In genomic region chr16:48335961-48336360, GRCh38 we compare ENCODE assay signal across 23 cellular contexts. TPM values are rescaled to one million over a fixed set of nuclear protein-coding genes. Genes with fewer than 3 reads are reported as not detected.
DNase-seq lines count a peak whose midpoint lies in the region; ATAC-seq, FAIRE-seq and TF ChIP-seq lines count a peak whose summit lies in the region.
"Had no signal": no experiment of that assay in that cellular context is flagged by ENCODE, and none has a peak within 500 bp of the region (broad histone marks: within the 10 kb centered on the region; RNA-seq: fewer than 3 reads in every experiment).

No MANE protein-coding gene starts in this region.

- H3K4me1 Mint-ChIP-seq in activated T-cell treated with anti-CD3 and anti-CD28 coated beads, Interleukin-2, amount 50 U/mL, for 24 hours (ENCODE audit: low read depth): peaks cover 14% of the 10 kb centered on the region
- H3K4me1 Mint-ChIP-seq in type B pancreatic cell (ENCODE audit: unreplicated experiment): peaks cover 6% of the 10 kb centered on the region

- peaks cover 80% of the 10 kb centered on the region for H3K36me3 Mint-ChIP-seq in activated T-cell treated with anti-CD3 and anti-CD28 coated beads, Interleukin-2, amount 50 U/mL, for 24 hours (ENCODE audit: low read depth)
- peaks cover 56% of the 10 kb centered on the region for H3K36me3 Mint-ChIP-seq in type B pancreatic cell

- TF ChIP-seq CTCF in K562 (IDR thresholded peaks at IDR 0.05 in 2 of 3, conservative IDR thresholded peaks at IDR 0.05 in 1 of 3; ENCODE audit: insufficient read depth in 2 of 3, low read depth in 1 of 3, low read length in 3 of 3) (no peak), type B pancreatic cell (conservative IDR thresholded peaks at IDR 0.05) (no peak)

- peak; percentile 44 for FAIRE-seq in K562 (lab: Jason Lieb, UNC)
- FAIRE-seq: GM12878, H54 had no signal

- H2AFZ ChIP-seq in K562 (ENCODE audit: low read depth, low read length): no peak overlapping the region

- no peak overlapping the region for H3K9ac ChIP-seq in K562 (ENCODE audit: insufficient read depth in 1 of 2, low read depth in 2 of 2, low read length in 2 of 2)

- no peak for DNase-seq in activated T-cell treated with anti-CD3 and anti-CD28 coated beads, Interleukin-2, amount 50 U/mL, for 24 hours
- DNase-seq in activated T-cell treated with anti-CD3 and anti-CD28 coated beads for 4 hours: no peak
- no peak for DNase-seq in K562 (ENCODE audit: extremely low read depth in 1 of 4, low spot score in 3 of 4)
- DNase-seq in hepatic stellate cell (ENCODE audit: low spot score): peak; percentile 57
- no peak for DNase-seq in type B pancreatic cell (ENCODE audit: extremely low spot score, unreplicated experiment)
- DNase-seq: 8988T; activated CD4-positive, alpha-beta T cell treated with anti-CD3 and anti-CD28 coated beads for 36 hours; activated CD8-positive, alpha-beta memory T cell treated with anti-CD3 and anti-CD28 coated beads, Interleukin-2, amount 50 U/mL, for 48 hours; CD8-positive, alpha-beta memory T cell; central memory CD4-positive, alpha-beta T cell; effector memory CD8-positive, alpha-beta T cell; immature natural killer cell; NCI-H1436; SHP77; T-helper 9 cell had no signal

- H3K27me3 ChIP-seq in K562 (ENCODE audit: control insufficient read depth in 2 of 2, insufficient read depth in 2 of 2, low read length in 2 of 2): no peaks in the 10 kb centered on the region
- H3K27me3 ChIP-seq: tibial nerve had no signal

- POLR2A ChIA-PET in K562 (lab: Yijun Ruan, JAX): no interaction called here

- no peaks in the 10 kb centered on the region for H3K27me3 Mint-ChIP-seq in activated T-cell treated with anti-CD3 and anti-CD28 coated beads, Interleukin-2, amount 50 U/mL, for 24 hours
- no peaks in the 10 kb centered on the region for H3K27me3 Mint-ChIP-seq in type B pancreatic cell
- H3K27me3 Mint-ChIP-seq: activated CD4-positive, alpha-beta T cell treated with anti-CD3 and anti-CD28 coated beads for 36 hours; activated naive CD4-positive, alpha-beta T cell treated with anti-CD3 and anti-CD28 coated beads, Interleukin-2, amount 50 U/mL, for 24 hours; CD8-positive, alpha-beta memory T cell; effector memory CD8-positive, alpha-beta T cell had no signal

- H3K36me3 ChIP-seq in K562 (ENCODE audit: control insufficient read depth, insufficient read depth, low read length): peaks cover 58% of the 10 kb centered on the region; the same call in 2 of the 3 replicates

- no peaks in the 10 kb centered on the region for H3K4me1 ChIP-seq in K562 (replicated peaks in 1 of 2; ENCODE audit: control insufficient read depth in 2 of 2, insufficient read depth in 2 of 2, low read length in 2 of 2)

- no peak for TF ChIP-seq RAD21 in K562 (CRISPR knock-in tag; conservative IDR thresholded peaks at IDR 0.05 in 1 of 2, IDR thresholded peaks at IDR 0.05 in 1 of 2)

- H3K4me2 ChIP-seq in K562 (ENCODE audit: insufficient read depth, low read length): no peak overlapping the region

- H3K27ac ChIP-seq in K562 (ENCODE audit: extremely low read depth, low read depth, low read length): no peak overlapping the region

- CTCF ChIA-PET in K562 (lab: Yijun Ruan, JAX; ENCODE audit: low intra/inter-chr PET ratio): interaction anchor here (0.7 kb wide), 1 partner anchor 1162 kb away, joined by 3 read pairs; no protein-coding TSS in a partner anchor

- intact Hi-C loops in K562 (cut with micrococcal nuclease): no loop called here

- no peaks in the 10 kb centered on the region for H3K9me1 ChIP-seq in K562 (ENCODE audit: control insufficient read depth, insufficient read depth, low read length)

- TF ChIP-seq EP300 in K562 (IDR thresholded peaks at IDR 0.05; ENCODE audit: low read length): no peak

- no peaks in the 10 kb centered on the region for H4K20me1 ChIP-seq in K562 (replicated peaks; ENCODE audit: control insufficient read depth, insufficient read depth, low read length)

- peak overlapping the region; percentile 16 for H3K27ac Mint-ChIP-seq in activated T-cell treated with anti-CD3 and anti-CD28 coated beads, Interleukin-2, amount 50 U/mL, for 24 hours
- peak overlapping the region; percentile 83 for H3K27ac Mint-ChIP-seq in type B pancreatic cell
- H3K27ac Mint-ChIP-seq: activated CD4-positive, alpha-beta T cell treated with anti-CD3 and anti-CD28 coated beads for 36 hours; activated naive CD4-positive, alpha-beta T cell treated with anti-CD3 and anti-CD28 coated beads, Interleukin-2, amount 50 U/mL, for 24 hours; immature natural killer cell had no signal

- in situ Hi-C loops in K562 (cut with MboI): no loop called here

- no peak overlapping the region for H3K4me3 ChIP-seq in K562
- H3K4me3 ChIP-seq: GM12878, tibial nerve had no signal

- H3K9me3 ChIP-seq in K562 (replicated peaks; ENCODE audit: control insufficient read depth, insufficient read depth, low read depth, low read length): no peaks in the 10 kb centered on the region
- H3K9me3 ChIP-seq: tibial nerve had no signal

- no peaks in the 10 kb centered on the region for H3K79me2 ChIP-seq in K562 (ENCODE audit: control insufficient read depth, insufficient read depth, low read length)

- H3K9me3 Mint-ChIP-seq in activated T-cell treated with anti-CD3 and anti-CD28 coated beads, Interleukin-2, amount 50 U/mL, for 24 hours: no peaks in the 10 kb centered on the region
- peaks cover 5% of the 10 kb centered on the region for H3K9me3 Mint-ChIP-seq in type B pancreatic cell
- H3K9me3 Mint-ChIP-seq: activated naive CD4-positive, alpha-beta T cell treated with anti-CD3 and anti-CD28 coated beads, Interleukin-2, amount 50 U/mL, for 24 hours; CD8-positive, alpha-beta memory T cell; effector memory CD8-positive, alpha-beta T cell; immature natural killer cell had no signal

- WGBS in K562 (ENCODE audit: insufficient coverage, low coverage, missing lambda C conversion rate): 97% methylated on average over 3 of the region's 3 CpGs

- no peak overlapping the region for H3K4me3 Mint-ChIP-seq in activated T-cell treated with anti-CD3 and anti-CD28 coated beads, Interleukin-2, amount 50 U/mL, for 24 hours
- no peak overlapping the region for H3K4me3 Mint-ChIP-seq in type B pancreatic cell
- H3K4me3 Mint-ChIP-seq: activated CD4-positive, alpha-beta T cell treated with anti-CD3 and anti-CD28 coated beads for 36 hours; activated naive CD4-positive, alpha-beta T cell treated with anti-CD3 and anti-CD28 coated beads, Interleukin-2, amount 50 U/mL, for 24 hours; CD8-positive, alpha-beta memory T cell; effector memory CD8-positive, alpha-beta T cell; immature natural killer cell had no signal

- ATAC-seq in K562: no peak
- ATAC-seq in HG03439 (IDR thresholded peaks at IDR 0.05; ENCODE audit: unreplicated experiment): no peak
- ATAC-seq in HG03354 (IDR thresholded peaks at IDR 0.05; ENCODE audit: poor library complexity, severe bottlenecking, unreplicated experiment): no peak
- ATAC-seq in HG02678 (IDR thresholded peaks at IDR 0.05; ENCODE audit: unreplicated experiment): no peak
- ATAC-seq: activated CD4-positive, alpha-beta T cell treated with anti-CD3 and anti-CD28 coated beads for 36 hours; effector memory CD8-positive, alpha-beta T cell; GM12878; sciatic nerve had no signal

- no peak for TF ChIP-seq POLR2A in K562 (conservative IDR thresholded peaks at IDR 0.05)

- BruUV-seq in K562 (replicated peaks; lab: Mats Ljungman, UMichigan): no TSS peak

TF ChIP-seq in K562, 482 proteins besides CTCF, POLR2A, EP300 and RAD21:
- TF ChIP-seq ZNF140 (CRISPR knock-in tag; IDR thresholded peaks at IDR 0.05): no peak
- no peak for TF ChIP-seq MLLT1 (IDR thresholded peaks at IDR 0.05)
- no peak for TF ChIP-seq TFE3 (CRISPR knock-in tag; IDR thresholded peaks at IDR 0.05)

RNA-seq across cellular contexts. Expression of gene SIAH1, which starts 49.3 kb away (rescaled TPM):
- 28.3 and 61.3 TPM in 2 replicates for total RNA-seq in K562 (2011; cell fraction: chromatin; rRNA removed; ENCODE audit: low replicate concordance)
- total RNA-seq in K562 (2011; cell fraction: nucleolus; rRNA removed): 17.8 and 25.7 TPM in 2 replicates
- total RNA-seq in K562 (2011; cell fraction: nucleoplasm; rRNA removed): 37.4 and 58.5 TPM in 2 replicates
- total RNA-seq in K562 (2014; rRNA removed) (10.9 and 11.2 TPM in 2 replicates), K562 (2014; rRNA removed; fragmentation: Illumina TruSeq; extraction: Trizol) (14.3 and 17.4 TPM in 2 replicates), K562 (2015; rRNA removed; fragmentation: Illumina TruSeq; extraction: Trizol) (12.5 and 12.7 TPM in 2 replicates), K562 (2021) (11.9 and 13.7 TPM in 2 replicates), type B pancreatic cell (ENCODE audit: low replicate concordance) (23.3 and 26.8 TPM in 2 replicates)
- polyA plus RNA-seq in K562 (2011; rRNA removed) (11.7 and 13.0 TPM in 2 replicates), K562 (2014; fragmentation: Illumina TruSeq; extraction: Trizol) (13.1 and 13.5 TPM in 2 replicates), K562 (2014; fragmentation: Nextera tagmentation; extraction: Ambion mirVana) (1 to 10 TPM; 4.1 to 6.5 TPM), K562 (2014; rRNA removed) (9.6 and 14.0 TPM in 2 replicates)
- polyA plus RNA-seq in K562 (2011; cell fraction: cytosol; rRNA removed): 9.5 and 11.8 TPM in 2 replicates
- 9.6 and 15.1 TPM in 2 replicates for polyA plus RNA-seq in K562 (2011; cell fraction: nucleus; rRNA removed)
- 9.5 and 13.5 TPM in 2 replicates for polyA plus RNA-seq in K562 (2012)
- 18.0 and 18.4 TPM in 2 replicates for polyA minus RNA-seq in K562 (2011; rRNA and poly(A)+ RNA removed)
- polyA minus RNA-seq in K562 (2011; cell fraction: cytosol; rRNA and poly(A)+ RNA removed): 6.7 and 9.7 TPM in 2 replicates
- 9.2 and 18.0 TPM in 2 replicates for polyA minus RNA-seq in K562 (2011; cell fraction: nucleus; rRNA and poly(A)+ RNA removed)
